9 cellular contexts compared by ENCODE assay signal in the genomic region with DNA sequence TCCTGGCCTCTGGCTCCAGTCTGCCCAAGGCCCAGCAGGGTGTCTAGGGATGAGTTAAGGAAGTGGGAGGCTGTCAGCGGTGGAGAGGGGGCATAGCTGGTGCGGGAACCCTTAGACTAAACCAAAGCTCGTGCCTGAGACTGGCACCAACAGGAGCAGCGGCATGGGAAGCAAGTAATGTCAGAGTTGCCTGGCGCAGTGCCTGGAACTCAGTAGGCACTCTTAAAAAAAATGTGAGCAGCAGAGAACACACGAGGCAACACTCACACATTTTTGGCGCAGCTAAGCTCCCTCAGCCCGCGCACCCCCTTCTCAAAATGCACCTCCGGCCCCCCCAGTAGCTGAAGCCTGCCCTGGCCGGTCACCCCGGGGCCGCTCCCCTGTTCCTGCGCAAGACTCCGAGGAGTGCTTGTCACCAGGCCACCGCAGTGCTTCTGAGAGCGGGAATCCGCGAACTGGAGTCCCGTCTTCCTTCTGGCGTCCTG. TPM values are rescaled to one million over a fixed set of nuclear protein-coding genes. Genes with fewer than 3 reads are reported as not detected.
DNase-seq lines count a peak whose midpoint lies in the region; TF ChIP-seq lines count a peak whose summit lies in the region.
"Had no signal": no experiment of that assay in that cellular context is flagged by ENCODE, and none has a peak within 500 bp of the region (broad histone marks: within the 10 kb centered on the region; RNA-seq: fewer than 3 reads in every experiment).

No MANE protein-coding gene starts in this region.

- H3K36me3 ChIP-seq in SK-N-MC (ENCODE audit: insufficient read depth, low read length) (peaks cover 13% of the 10 kb centered on the region; the same call in 1 of the 2 replicates), cardiac muscle cell (no peaks in the 10 kb centered on the region), rectal smooth muscle tissue (ENCODE audit: control insufficient read depth, insufficient read depth, low read length) (no peaks in the 10 kb centered on the region)

- H3K4me3 ChIP-seq in SK-N-MC (peak overlapping the region; percentile 78), cardiac muscle cell (peak overlapping the region; percentile 34), rectal smooth muscle tissue (ENCODE audit: low read length) (peak overlapping the region; percentile 25)

- TF ChIP-seq CTCF in cardiac muscle cell (IDR thresholded peaks at IDR 0.05; ENCODE audit: low read depth, low read length): no peak

- H3K27ac ChIP-seq in SK-N-MC: no peak overlapping the region
- no peak overlapping the region for H3K27ac ChIP-seq in cardiac muscle cell
- no peak overlapping the region for H3K27ac ChIP-seq in rectal smooth muscle tissue (ENCODE audit: low read depth, low read length)

- DNase-seq in EL: peak; percentile 45
- no peak for DNase-seq in SK-N-MC (ENCODE audit: low read depth, low spot score)
- DNase-seq in cardiac muscle cell (ENCODE audit: low read depth in 1 of 2, low spot score in 1 of 2): peak in 1 of 2 donors; percentile 2
- no peak for DNase-seq in stimulated activated naive CD4-positive, alpha-beta T cell treated with Interleukin-2 at 50 U/mL for 16 hours (lab: John Stamatoyannopoulos, UW)
- no peak for DNase-seq in stimulated activated CD4-positive, alpha-beta T cell treated with anti-CD3 and anti-CD28 coated beads, Interleukin-1b, Interleukin-23, amount 100 ng/mL, for 48 hours
- no peak for DNase-seq in CD1c-positive myeloid dendritic cell (ENCODE audit: extremely low spot score)
- no peak for DNase-seq in NCI-H128 (lab: John Stamatoyannopoulos, UW; ENCODE audit: unreplicated experiment)

- H3K4me1 ChIP-seq in cardiac muscle cell (ENCODE audit: low read depth): no peaks in the 10 kb centered on the region
- H3K4me1 ChIP-seq in rectal smooth muscle tissue (ENCODE audit: control insufficient read depth, insufficient read depth, low read length): no peaks in the 10 kb centered on the region

- peaks cover 7% of the 10 kb centered on the region for H3K27me3 ChIP-seq in cardiac muscle cell
- H3K27me3 ChIP-seq in rectal smooth muscle tissue (ENCODE audit: control insufficient read depth, insufficient read depth, low read length): no peaks in the 10 kb centered on the region

- no peaks in the 10 kb centered on the region for H3K9me3 ChIP-seq in SK-N-MC (ENCODE audit: low read depth, low read length)
- no peaks in the 10 kb centered on the region for H3K9me3 ChIP-seq in cardiac muscle cell (ENCODE audit: low read depth)

- H3K9ac ChIP-seq in SK-N-MC (ENCODE audit: insufficient read length): peak overlapping the region; percentile 76
- H3K9ac ChIP-seq in rectal smooth muscle tissue (ENCODE audit: low read length): no peak overlapping the region

RNA-seq across cellular contexts. Expression of a gene that starts 0.6 kb away (rescaled TPM):
- total RNA-seq in cardiac muscle cell: 1.5 and 2.5 TPM in 2 replicates
- 0.60 and 1.0 TPM in 2 replicates for polyA plus RNA-seq in cardiac muscle cell
- total RNA-seq: activated CD4-positive, alpha-beta T cell treated with anti-CD3 and anti-CD28 coated beads, Interleukin-2, amount 10 ng/mL, durations not matched to agents 24 days and 14 days had no signal

Comparison
In these comparisons a context has a peak if more than half of its experiments do, and no peak if none do; other contexts are left out.
1. H3K4me3 ChIP-seq: peak in every context shown above with its lines; median percentile 78 in SK-N-MC; 34 in cardiac muscle cell; 25 in rectal smooth muscle tissue.